8 cellular contexts compared by ENCODE assay signal in genomic region chr10:89207801-89208551, GRCh38. TPM values are rescaled to one million over a fixed set of nuclear protein-coding genes. Genes with fewer than 3 reads are reported as not detected.
DNase-seq lines count a peak whose midpoint lies in the region; ATAC-seq, FAIRE-seq and TF ChIP-seq lines count a peak whose summit lies in the region.

No MANE protein-coding gene starts in this region.

- intact Hi-C loops in HepG2 (cut with micrococcal nuclease; ENCODE audit: unreplicated experiment) = no loop called here

- TF ChIP-seq POLR2A in HepG2 (IDR thresholded peaks at IDR 0.05; ENCODE audit: insufficient read depth in 1 of 2, low read depth in 2 of 2, low read length in 2 of 2) = no peak

- TF ChIP-seq CTCF in SU-DHL-6 (IDR thresholded peaks at IDR 0.05; ENCODE audit: insufficient read depth, low read length, poor library complexity, severe bottlenecking) (no peak), HepG2 (CRISPR knock-in tag; IDR thresholded peaks at IDR 0.05) (no peak)

- peaks cover 31 to 34% of the 10 kb centered on the region in 2 donors for H3K27me3 Mint-ChIP-seq in stimulated activated naive B cell treated with anti-CD40 and anti-IgM and Interleukin-4, amounts not matched to agents 10 μg/mL and 1 μg/mL and 100 μg/mL, for 72 hours

- in situ Hi-C loops in HepG2 (cut with HindIII; ENCODE audit: extremely low pct_ligation_motif_present, low pct_unique_long_range_greater_than_20kb) = loop anchor here (5.0 to 25.0 kb wide), 3 partner anchors 176 to 371 kb away; no protein-coding TSS in a partner anchor

- peak overlapping the region; percentile 80 to 81 for H3K4me3 Mint-ChIP-seq in stimulated activated naive B cell treated with anti-CD40 and anti-IgM and Interleukin-4, amounts not matched to agents 10 μg/mL and 1 μg/mL and 100 μg/mL, for 72 hours

- H4K20me1 ChIP-seq in SU-DHL-6 (ENCODE audit: low read depth, low read length) = no peaks in the 10 kb centered on the region
- H4K20me1 ChIP-seq in HepG2 (ENCODE audit: insufficient read depth, low read length) = no peaks in the 10 kb centered on the region

- POLR2A ChIA-PET in HepG2 (lab: Yijun Ruan, JAX) = no interaction called here

- BruUV-seq in HepG2 (replicated peaks; lab: Mats Ljungman, UMichigan) = no TSS peak

- H3K79me2 ChIP-seq in SU-DHL-6 (ENCODE audit: insufficient read depth, low read length) (no peaks in the 10 kb centered on the region), HepG2 (ENCODE audit: insufficient read depth, low read length) (no peaks in the 10 kb centered on the region)

- H3K9me3 ChIP-seq in SU-DHL-6 (ENCODE audit: insufficient read depth, low read length) (no peaks in the 10 kb centered on the region), HepG2 (ENCODE audit: low read length) (no peaks in the 10 kb centered on the region)

- H3K27me3 ChIP-seq in SU-DHL-6 (ENCODE audit: low read length) (no peaks in the 10 kb centered on the region), HepG2 (ENCODE audit: control insufficient read depth in 1 of 2, insufficient read depth in 2 of 2, low read length in 2 of 2) (peaks cover 17 to 56% of the 10 kb centered on the region in 2 experiments)

- no peak overlapping the region for H3K9ac ChIP-seq in SU-DHL-6 (ENCODE audit: low read length)
- no peak overlapping the region for H3K9ac ChIP-seq in HepG2 (ENCODE audit: insufficient read depth, low read depth, low read length)

- H3K36me3 Mint-ChIP-seq in stimulated activated naive B cell treated with anti-CD40 and anti-IgM and Interleukin-4, amounts not matched to agents 10 μg/mL and 1 μg/mL and 100 μg/mL, for 72 hours = no peaks in the 10 kb centered on the region

- DNase-seq in NCI-H1105 treated with DMSO at 0.1 percent for 48 hours (lab: John Stamatoyannopoulos, UW) (peak; percentile 9), NCI-H1105 (lab: John Stamatoyannopoulos, UW) (no peak), dermis blood vessel endothelial cell (peak; percentile 51), HepG2 (ENCODE audit: low spot score) (no peak), NCI-H2196 treated with DMSO at 0.1 percent for 48 hours (lab: John Stamatoyannopoulos, UW; ENCODE audit: unreplicated experiment) (no peak), NCI-H2171 (lab: John Stamatoyannopoulos, UW) (no peak)
- peak; percentile 6 for DNase-seq in stimulated activated naive B cell treated with anti-CD40 and anti-IgM and Interleukin-4, amounts not matched to agents 10 μg/mL and 1 μg/mL and 100 μg/mL, for 72 hours

- peaks cover 17 to 38% of the 10 kb centered on the region in 2 donors for H3K4me1 Mint-ChIP-seq in stimulated activated naive B cell treated with anti-CD40 and anti-IgM and Interleukin-4, amounts not matched to agents 10 μg/mL and 1 μg/mL and 100 μg/mL, for 72 hours

- TF ChIP-seq EP300 in HepG2 (IDR thresholded peaks at IDR 0.05; ENCODE audit: low read depth in 2 of 2, low read length in 2 of 2) (no peak), HepG2 (CRISPR knock-in tag; IDR thresholded peaks at IDR 0.05; ENCODE audit: borderline replicate concordance) (no peak)

- H3K4me3 ChIP-seq in SU-DHL-6 (ENCODE audit: insufficient read depth, low read length, poor library complexity, severe bottlenecking) (no peak overlapping the region), HepG2 (replicated peaks in 1 of 3; ENCODE audit: insufficient read depth in 1 of 3, low read depth in 2 of 3, low read length in 3 of 3) (peak overlapping the region; percentile 39 to 62 (median 42))

- H3K27ac ChIP-seq in SU-DHL-6 (ENCODE audit: low read depth, low read length) = no peak overlapping the region
- H3K27ac ChIP-seq in HepG2 (ENCODE audit: extremely low read length, insufficient read depth, low read length) = no peak overlapping the region

- no peaks in the 10 kb centered on the region for H3K9me2 ChIP-seq in SU-DHL-6 (replicated peaks; ENCODE audit: insufficient read depth, low read length)

- FAIRE-seq in HepG2 (lab: Jason Lieb, UNC) = no peak

- no peak for TF ChIP-seq RAD21 in HepG2 (CRISPR knock-in tag; IDR thresholded peaks at IDR 0.05)

- ATAC-seq in HepG2 = peak; percentile 82
- peak; percentile 22 to 27 for ATAC-seq in stimulated activated naive B cell treated with anti-CD40 and anti-IgM and Interleukin-4, amounts not matched to agents 10 μg/mL and 1 μg/mL and 100 μg/mL, for 72 hours (replicated peaks)

- H3K27ac Mint-ChIP-seq in stimulated activated naive B cell treated with anti-CD40 and anti-IgM and Interleukin-4, amounts not matched to agents 10 μg/mL and 1 μg/mL and 100 μg/mL, for 72 hours = peak overlapping the region; percentile 75

- CTCF ChIA-PET in HepG2 (lab: Yijun Ruan, JAX; ENCODE audit: low intra/inter-chr PET ratio, low total read pairs) = no interaction called here

- H2AFZ ChIP-seq in SU-DHL-6 (ENCODE audit: low read depth, low read length, severe bottlenecking) (peak overlapping the region; percentile 3), HepG2 (ENCODE audit: low read length) (no peak overlapping the region)

- WGBS in HepG2 (ENCODE audit: low lambda C conversion rate) = 0% methylated on average over 8 of the region's 60 CpGs

- H3K36me3 ChIP-seq in SU-DHL-6 (ENCODE audit: low read length) (no peaks in the 10 kb centered on the region), HepG2 (replicated peaks in 1 of 2; ENCODE audit: control insufficient read depth in 1 of 2, insufficient read depth in 2 of 2, low read length in 2 of 2) (no peaks in the 10 kb centered on the region)

- no peaks in the 10 kb centered on the region for H3K9me3 Mint-ChIP-seq in stimulated activated naive B cell treated with anti-CD40 and anti-IgM and Interleukin-4, amounts not matched to agents 10 μg/mL and 1 μg/mL and 100 μg/mL, for 72 hours

- H3K4me1 ChIP-seq in HepG2 (ENCODE audit: insufficient read depth, low read length) = peaks cover 22% of the 10 kb centered on the region

- H3F3A ChIP-seq in SU-DHL-6 (ENCODE audit: insufficient read depth) = no peaks in the 10 kb centered on the region

- peak overlapping the region; percentile 12 for H3K4me2 ChIP-seq in SU-DHL-6 (ENCODE audit: low read depth, low read length, poor library complexity, severe bottlenecking)
- H3K4me2 ChIP-seq in HepG2 (ENCODE audit: low read depth, low read length) = peak overlapping the region; percentile 71

TF ChIP-seq in HepG2, 621 proteins besides CTCF, POLR2A, EP300 and RAD21 (continues in another document):
- peak in 1 of 2 experiments; percentile 15; a peak in 1 of 4 replicates for TF ChIP-seq KLF16 (CRISPR knock-in tag; IDR thresholded peaks at IDR 0.05)

RNA-seq across cellular contexts. Expression of gene CH25H, which starts 0.9 kb away (rescaled TPM):
- total RNA-seq in dermis blood vessel endothelial cell = 3.1 and 3.8 TPM in 2 replicates
- total RNA-seq in HepG2 (2016; rRNA removed; fragmentation: Illumina TruSeq; extraction: Trizol) = not detected in 2 replicates
- not detected in 2 replicates for total RNA-seq in HepG2 (2016; cell fraction: cytosol; rRNA removed; fragmentation: Illumina TruSeq; extraction: Trizol; ENCODE audit: low read depth)
- not detected in 2 replicates for total RNA-seq in HepG2 (2016; cell fraction: insoluble cytoplasmic fraction; rRNA removed; fragmentation: Illumina TruSeq; extraction: Trizol)
- not detected in 2 replicates for total RNA-seq in HepG2 (2016; cell fraction: membrane; rRNA removed; fragmentation: Illumina TruSeq; extraction: Trizol)
- not detected in 2 replicates for total RNA-seq in HepG2 (2016; cell fraction: nucleus; rRNA removed; fragmentation: Illumina TruSeq; extraction: Trizol)
- not detected in 2 replicates for polyA plus RNA-seq in HepG2 (2011; rRNA removed)
- not detected in 2 replicates for polyA plus RNA-seq in HepG2 (2011; cell fraction: cytosol; rRNA removed)
- not detected in 2 replicates for polyA plus RNA-seq in HepG2 (2011; cell fraction: nucleus; rRNA removed)
- polyA plus RNA-seq in HepG2 (2012) = not detected in 2 replicates
- not detected in 2 replicates for polyA plus RNA-seq in HepG2 (2016; cell fraction: cytosol; fragmentation: Illumina TruSeq; extraction: Trizol; ENCODE audit: low read depth)
- polyA plus RNA-seq in HepG2 (2016; cell fraction: insoluble cytoplasmic fraction; fragmentation: Illumina TruSeq; extraction: Trizol; ENCODE audit: low read depth) = not detected in 2 replicates
- not detected in 2 replicates for polyA plus RNA-seq in HepG2 (2016; cell fraction: membrane; fragmentation: Illumina TruSeq; extraction: Trizol; ENCODE audit: low read depth)
- polyA plus RNA-seq in HepG2 (2016; cell fraction: nucleus; fragmentation: Illumina TruSeq; extraction: Trizol; ENCODE audit: insufficient read depth, low read depth) = not detected in 2 replicates
- not detected in 2 replicates for polyA minus RNA-seq in HepG2 (2011; rRNA and poly(A)+ RNA removed; ENCODE audit: low replicate concordance)
- polyA minus RNA-seq in HepG2 (2011; cell fraction: cytosol; rRNA and poly(A)+ RNA removed) = not detected in 2 replicates
- polyA minus RNA-seq in HepG2 (2011; cell fraction: nucleus; rRNA and poly(A)+ RNA removed) = not detected in 2 replicates

RNA-seq across cellular contexts. Expression of gene LIPA, which starts 43.6 kb away (rescaled TPM):
- 86.2 and 101 TPM in 2 replicates for total RNA-seq in dermis blood vessel endothelial cell
- 50.6 and 79.5 TPM in 2 replicates for total RNA-seq in HepG2 (2016; rRNA removed; fragmentation: Illumina TruSeq; extraction: Trizol)
- total RNA-seq in HepG2 (2016; cell fraction: cytosol; rRNA removed; fragmentation: Illumina TruSeq; extraction: Trizol; ENCODE audit: low read depth) = 4.6 and 4.8 TPM in 2 replicates
- total RNA-seq in HepG2 (2016; cell fraction: insoluble cytoplasmic fraction; rRNA removed; fragmentation: Illumina TruSeq; extraction: Trizol) = 45.8 and 77.8 TPM in 2 replicates
- 11.4 and 13.6 TPM in 2 replicates for total RNA-seq in HepG2 (2016; cell fraction: membrane; rRNA removed; fragmentation: Illumina TruSeq; extraction: Trizol)
- 73.4 and 80.5 TPM in 2 replicates for total RNA-seq in HepG2 (2016; cell fraction: nucleus; rRNA removed; fragmentation: Illumina TruSeq; extraction: Trizol)
- polyA plus RNA-seq in HepG2 (2011; rRNA removed) = 54.4 and 57.1 TPM in 2 replicates
- 23.8 and 47.9 TPM in 2 replicates for polyA plus RNA-seq in HepG2 (2011; cell fraction: cytosol; rRNA removed)
- polyA plus RNA-seq in HepG2 (2011; cell fraction: nucleus; rRNA removed) = 12.1 and 19.6 TPM in 2 replicates
- polyA plus RNA-seq in HepG2 (2012) = 72.3 and 79.2 TPM in 2 replicates
- polyA plus RNA-seq in HepG2 (2016; cell fraction: cytosol; fragmentation: Illumina TruSeq; extraction: Trizol; ENCODE audit: low read depth) = 4.5 and 4.7 TPM in 2 replicates
- 45.3 and 48.4 TPM in 2 replicates for polyA plus RNA-seq in HepG2 (2016; cell fraction: insoluble cytoplasmic fraction; fragmentation: Illumina TruSeq; extraction: Trizol; ENCODE audit: low read depth)
- 11.4 and 12.2 TPM in 2 replicates for polyA plus RNA-seq in HepG2 (2016; cell fraction: membrane; fragmentation: Illumina TruSeq; extraction: Trizol; ENCODE audit: low read depth)
- polyA plus RNA-seq in HepG2 (2016; cell fraction: nucleus; fragmentation: Illumina TruSeq; extraction: Trizol; ENCODE audit: insufficient read depth, low read depth) = 94.6 and 98.9 TPM in 2 replicates
- polyA minus RNA-seq in HepG2 (2011; rRNA and poly(A)+ RNA removed; ENCODE audit: low replicate concordance) = 22.5 and 44.0 TPM in 2 replicates
- 36.2 and 57.3 TPM in 2 replicates for polyA minus RNA-seq in HepG2 (2011; cell fraction: cytosol; rRNA and poly(A)+ RNA removed)
- 17.6 and 32.0 TPM in 2 replicates for polyA minus RNA-seq in HepG2 (2011; cell fraction: nucleus; rRNA and poly(A)+ RNA removed)

Comparison
In these comparisons a context has a peak if more than half of its experiments do, and no peak if none do; other contexts are left out.
1. DNase-seq: peak in NCI-H1105 treated with DMSO at 0.1 percent for 48 hours (single experiment), dermis blood vessel endothelial cell (single experiment) and stimulated activated naive B cell treated with anti-CD40 and anti-IgM and Interleukin-4, amounts not matched to agents 10 μg/mL and 1 μg/mL and 100 μg/mL, for 72 hours (single experiment); none in NCI-H1105 (single experiment), HepG2 (single experiment), NCI-H2196 treated with DMSO at 0.1 percent for 48 hours (single experiment) and NCI-H2171 (single experiment).